ENCODE assay signal across 8 cellular contexts in genomic region chr19:52857378-52858191, GRCh38. TPM values are rescaled to one million over a fixed set of nuclear protein-coding genes. Genes with fewer than 3 reads are reported as not detected.
A peak's percentile ranks its signal among the peaks of the same experiment; 100 is the strongest.
DNase-seq lines count a peak whose midpoint lies in the region; ATAC-seq, FAIRE-seq and TF ChIP-seq lines count a peak whose summit lies in the region.
"Not testable (repeated sequence)": the region's sequence is repeated elsewhere in the genome, so short reads cannot be mapped to it uniquely, and the experiment has no call there.

TSS of gene ZNF468 (minus strand) at chr19:52857619. CDS start at chr19:52854272, 3,347 bp downstream.

- POLR2A ChIA-PET in AG04450 (lab: Yijun Ruan, JAX), result interaction anchor here (0.7 kb wide), 2 partner anchors 86 to 87 kb away, joined by 3 read pairs; no protein-coding TSS in a partner anchor

- H3K27ac ChIP-seq in AG04450 (ENCODE audit: low read depth, low read length) (peak within 1 kb of the TSS; percentile 83), small intestine (ENCODE audit: low read depth in 1 of 2, low read length in 1 of 2) (peak within 1 kb of the TSS; percentile 45 to 88)

- H3K4me3 ChIP-seq in AG04450 (ENCODE audit: low read depth, low read length) (peak within 1 kb of the TSS; percentile 73), small intestine (ENCODE audit: low read depth in 1 of 2, low read length in 2 of 2) (peak within 1 kb of the TSS; percentile 62 to 69)

- H3K27ac Mint-ChIP-seq in central memory CD8-positive, alpha-beta T cell (ENCODE audit: low read depth), result peak within 1 kb of the TSS; percentile 86

- not testable (repeated sequence) for H3K36me3 ChIP-seq in small intestine (ENCODE audit: control insufficient read depth in 2 of 2, insufficient read depth in 2 of 2, low read length in 2 of 2)

- DNase-seq in AG04450 (ENCODE audit: low read depth, low spot score) (peak; percentile 20), NCI-H2227 treated with DMSO at 0.1 percent for 48 hours (lab: John Stamatoyannopoulos, UW) (peak; percentile 95), inferior parietal cortex (ENCODE audit: extremely low spot score) (peak; percentile 62), small intestine (peak; percentile 73)
- peak; percentile 71 for DNase-seq in activated CD4-positive, CD25-positive, alpha-beta regulatory T cell treated with anti-CD3 and anti-CD28 coated beads, Interleukin-2, amount 50 U/mL, for 72 hours
- peak; percentile 56 to 70 for DNase-seq in central memory CD8-positive, alpha-beta T cell (ENCODE audit: low spot score in 2 of 2)

- H3K27me3 ChIP-seq in AG04450 (ENCODE audit: control insufficient read depth, insufficient read depth, low read length); small intestine (ENCODE audit: control insufficient read depth in 2 of 2, insufficient read depth in 2 of 2, low read length in 2 of 2): not testable (repeated sequence)

- H3K4me1 Mint-ChIP-seq in central memory CD8-positive, alpha-beta T cell, result peaks cover 33% of the 10 kb centered on the region

- 3 to 10% (median 6%) methylated on average over 34 to 43 of the region's 43 CpGs for WGBS in small intestine, 3 donors

- TF ChIP-seq CTCF in AG04450 (IDR thresholded peaks at IDR 0.05; ENCODE audit: low read depth, low read length), result not testable (repeated sequence)

- not testable (repeated sequence) for FAIRE-seq in small intestine (lab: Jason Lieb, UNC)

- H3K36me3 Mint-ChIP-seq in central memory CD8-positive, alpha-beta T cell (ENCODE audit: insufficient read depth), result peaks cover 17% of the 10 kb centered on the region

- not testable (repeated sequence) for H3K9me3 ChIP-seq in AG04450 (ENCODE audit: control insufficient read depth, insufficient read depth, low read length); small intestine (ENCODE audit: control insufficient read depth, low read depth)

- not testable (repeated sequence) for H3K9me3 Mint-ChIP-seq in central memory CD8-positive, alpha-beta T cell

- H3K27me3 Mint-ChIP-seq in central memory CD8-positive, alpha-beta T cell, result not testable (repeated sequence)

- H3K4me3 Mint-ChIP-seq in central memory CD8-positive, alpha-beta T cell, result peak within 1 kb of the TSS; percentile 94

- H3K4me1 ChIP-seq in small intestine (ENCODE audit: control insufficient read depth in 2 of 2, insufficient read depth in 1 of 2, low read depth in 1 of 2, low read length in 1 of 2), result not testable (repeated sequence)

- CTCF ChIA-PET in AG04450 (lab: Charles Lee), result not testable (repeated sequence)

- peak; percentile 83 for ATAC-seq in GM18873 (IDR thresholded peaks at IDR 0.05; ENCODE audit: low FRiP score, unreplicated experiment)
- ATAC-seq in HG03103 (IDR thresholded peaks at IDR 0.05; ENCODE audit: low read depth, unreplicated experiment), result peak; percentile 99
- ATAC-seq in central memory CD8-positive, alpha-beta T cell (replicated peaks; ENCODE audit: extremely low read depth, poor library complexity, severe bottlenecking), result peak; percentile 100

RNA-seq across cellular contexts. Expression of gene ZNF468, which starts in this region (rescaled TPM):
- polyA plus RNA-seq in AG04450 (2011; rRNA removed) (13.6 and 19.1 TPM in 2 replicates), small intestine (10 to 100 TPM in 1 of 3 donors, 1 to 10 TPM in 2; 7.0 to 11.5 (median 9.2) TPM)
- polyA minus RNA-seq in AG04450 (2011; rRNA and poly(A)+ RNA removed), result 17.7 and 19.0 TPM in 2 replicates

Comparison
In these comparisons a context has a peak if more than half of its experiments do, and no peak if none do; other contexts are left out.
1. Peak in every context shown above with its lines: DNase-seq, ATAC-seq, H3K4me3 ChIP-seq and H3K27ac ChIP-seq.
2. DNase-seq: peak in every context shown above with its lines; median percentile 95 in NCI-H2227 treated with DMSO at 0.1 percent for 48 hours; 73 in small intestine; 71 in activated CD4-positive, CD25-positive, alpha-beta regulatory T cell treated with anti-CD3 and anti-CD28 coated beads, Interleukin-2, amount 50 U/mL, for 72 hours; 63 in central memory CD8-positive, alpha-beta T cell; 62 in inferior parietal cortex; 20 in AG04450.